26 cellular contexts compared by ENCODE assay signal in the genomic region with DNA sequence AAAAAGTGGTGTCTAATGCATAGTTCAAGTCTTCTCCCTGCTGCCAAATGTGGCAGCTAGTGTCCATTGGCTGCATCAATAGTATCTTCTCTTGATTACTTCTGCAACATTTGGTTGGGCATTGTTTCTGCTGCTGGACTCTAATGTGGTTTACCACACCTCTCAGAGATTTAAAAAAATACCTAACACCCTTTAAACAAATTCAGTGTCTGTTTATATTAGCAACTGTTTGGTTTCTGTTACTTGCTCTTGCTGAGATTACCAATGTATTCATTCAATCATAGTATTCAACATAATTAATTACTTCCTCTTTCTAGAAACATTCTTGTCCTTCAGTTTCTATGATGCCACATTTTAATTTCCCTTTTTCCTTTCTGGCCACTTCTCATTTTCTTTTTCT. TPM values are rescaled to one million over a fixed set of nuclear protein-coding genes. Genes with fewer than 3 reads are reported as not detected.
"Had no signal": no experiment of that assay in that cellular context is flagged by ENCODE, and none has a peak within 500 bp of the region (broad histone marks: within the 10 kb centered on the region; RNA-seq: fewer than 3 reads in every experiment).

No MANE protein-coding gene starts in this region.

- H3K27ac ChIP-seq: breast epithelium, SJCRH30 had no signal

- H3K36me3 Mint-ChIP-seq: activated naive CD4-positive, alpha-beta T cell treated with anti-CD3 and anti-CD28 coated beads, Interleukin-2, amount 50 U/mL, for 24 hours had no signal

- H3K4me3 Mint-ChIP-seq: activated B cell treated with CpG ODN at 0.5 μM for 24 hours; activated CD4-positive, alpha-beta T cell treated with anti-CD3 and anti-CD28 coated beads, Interleukin-2, amount 10 ng/mL, durations not matched to agents 24 days and 14 days; activated CD8-positive, alpha-beta memory T cell treated with anti-CD3 and anti-CD28 coated beads, Interleukin-2, amount 10 ng/mL, durations not matched to agents 7 days and 5 days; activated naive CD4-positive, alpha-beta T cell treated with anti-CD3 and anti-CD28 coated beads, Interleukin-2, amount 50 U/mL, for 24 hours; activated T-cell treated with anti-CD3 and anti-CD28 coated beads, Interleukin-2, amount 50 U/mL, for 24 hours; activated T-helper 1 cell treated with anti-CD3 and anti-CD28 coated beads, Interleukin-12 subunit alpha, Interleukin-12 subunit beta, Interleukin-2, Interleukin-4 antibody, amounts not matched to agents 30 ng/mL and 10 ng/mL and 1 ng/mL, durations not matched to agents 14 hours and 24 hours and 36 hours; T-helper 17 cell had no signal

- H3K27ac Mint-ChIP-seq: activated B cell treated with CpG ODN at 0.5 μM for 24 hours; activated CD4-positive, alpha-beta T cell treated with anti-CD3 and anti-CD28 coated beads, Interleukin-2, amount 10 ng/mL, durations not matched to agents 24 days and 14 days; activated CD8-positive, alpha-beta memory T cell treated with anti-CD3 and anti-CD28 coated beads, Interleukin-2, amount 10 ng/mL, durations not matched to agents 7 days and 5 days; activated naive CD4-positive, alpha-beta T cell treated with anti-CD3 and anti-CD28 coated beads, Interleukin-2, amount 50 U/mL, for 24 hours; activated T-cell treated with anti-CD3 and anti-CD28 coated beads, Interleukin-2, amount 50 U/mL, for 24 hours; activated T-helper 1 cell treated with anti-CD3 and anti-CD28 coated beads, Interleukin-12 subunit alpha, Interleukin-12 subunit beta, Interleukin-2, Interleukin-4 antibody, amounts not matched to agents 30 ng/mL and 10 ng/mL and 1 ng/mL, durations not matched to agents 14 hours and 24 hours and 36 hours; T-helper 17 cell had no signal

- H3K9me3 Mint-ChIP-seq: activated B cell treated with CpG ODN at 0.5 μM for 24 hours; activated CD4-positive, alpha-beta T cell treated with anti-CD3 and anti-CD28 coated beads, Interleukin-2, amount 10 ng/mL, durations not matched to agents 24 days and 14 days; activated naive CD4-positive, alpha-beta T cell treated with anti-CD3 and anti-CD28 coated beads, Interleukin-2, amount 50 U/mL, for 24 hours; activated T-cell treated with anti-CD3 and anti-CD28 coated beads, Interleukin-2, amount 50 U/mL, for 24 hours; activated T-helper 1 cell treated with anti-CD3 and anti-CD28 coated beads, Interleukin-12 subunit alpha, Interleukin-12 subunit beta, Interleukin-2, Interleukin-4 antibody, amounts not matched to agents 30 ng/mL and 10 ng/mL and 1 ng/mL, durations not matched to agents 14 hours and 24 hours and 36 hours had no signal

- H3K27me3 ChIP-seq: breast epithelium, SJCRH30 had no signal

- ATAC-seq: activated CD8-positive, alpha-beta memory T cell treated with anti-CD3 and anti-CD28 coated beads, Interleukin-2, amount 10 ng/mL, durations not matched to agents 7 days and 5 days; K562; T-helper 17 cell had no signal

- H3K27me3 Mint-ChIP-seq: activated CD8-positive, alpha-beta memory T cell treated with anti-CD3 and anti-CD28 coated beads, Interleukin-2, amount 10 ng/mL, durations not matched to agents 7 days and 5 days; activated T-cell treated with anti-CD3 and anti-CD28 coated beads, Interleukin-2, amount 50 U/mL, for 24 hours; T-helper 17 cell had no signal

- H3K4me1 Mint-ChIP-seq: activated CD4-positive, alpha-beta T cell treated with anti-CD3 and anti-CD28 coated beads, Interleukin-2, amount 10 ng/mL, durations not matched to agents 24 days and 14 days had no signal

- H3K4me1 ChIP-seq: breast epithelium, SJCRH30 had no signal

- DNase-seq: activated B cell treated with CpG ODN at 0.5 μM for 24 hours; activated CD4-positive, alpha-beta T cell treated with anti-CD3 and anti-CD28 coated beads for 1 hour; activated CD4-positive, alpha-beta T cell treated with anti-CD3 and anti-CD28 coated beads, Interleukin-2, amount 10 ng/mL, durations not matched to agents 24 days and 14 days; activated CD4-positive, alpha-beta T cell treated with anti-CD3 and anti-CD28 coated beads, Interleukin-2, amount 50 U/mL, for 48 hours; activated CD8-positive, alpha-beta memory T cell treated with anti-CD3 and anti-CD28 coated beads, Interleukin-2, amount 10 ng/mL, durations not matched to agents 7 days and 5 days; activated effector memory CD4-positive, alpha-beta T cell treated with Interleukin-2 at 50 U/mL for 16 hours; activated naive CD4-positive, alpha-beta T cell; activated T-cell treated with anti-CD3 and anti-CD28 coated beads, Interleukin-2, amount 50 U/mL, for 24 hours; aorta; caudate nucleus; Karpas-422; NCI-H1105 treated with DMSO at 0.1 percent for 48 hours; NCI-H146; NCI-H187 treated with DMSO at 0.1 percent for 48 hours; NCI-H2081 treated with DMSO at 0.1 percent for 48 hours; NCI-H446; NCI-H524 treated with DMSO at 0.1 percent for 48 hours; NCI-H748 treated with DMSO at 0.1 percent for 48 hours; SJCRH30; SK-N-SH; T-helper 17 cell; T-helper 9 cell had no signal

- H3K4me3 ChIP-seq: breast epithelium, K562, SJCRH30 had no signal

- H3K36me3 ChIP-seq: breast epithelium, SJCRH30 had no signal

- H3K9me3 ChIP-seq: breast epithelium, SJCRH30, SK-N-SH had no signal

RNA-seq across cellular contexts. Expression of a gene that starts 20.3 kb away (rescaled TPM):
- polyA plus RNA-seq: K562 had no signal
